Comparison of ENCODE assay signal across 18 cellular contexts in genomic region chr14:55188686-55189295, GRCh38. TPM values are rescaled to one million over a fixed set of nuclear protein-coding genes. Genes with fewer than 3 reads are reported as not detected.
DNase-seq lines count a peak whose midpoint lies in the region; ATAC-seq lines count a peak whose summit lies in the region.
"Had no signal": no experiment of that assay in that cellular context is flagged by ENCODE, and none has a peak within 500 bp of the region (broad histone marks: within the 10 kb centered on the region; RNA-seq: fewer than 3 reads in every experiment).

No MANE protein-coding gene starts in this region.

- H3K4me3 ChIP-seq in GM23248 (peak overlapping the region; percentile 83; the same call in 1 of the 2 replicates), mesenchymal stem cell (ENCODE audit: insufficient read depth in 1 of 2, low read depth in 1 of 2, low read length in 2 of 2) (no peak overlapping the region)
- H3K4me3 ChIP-seq: gastroesophageal sphincter, psoas muscle, tibial nerve had no signal

- H3K9ac ChIP-seq in GM23248 (no peak overlapping the region), mesenchymal stem cell (ENCODE audit: low read length) (no peak overlapping the region)

- no peak for ATAC-seq in activated T-helper 17 cell treated with anti-CD3 and anti-CD28 coated beads, Interleukin-2, amount 50 U/mL, for 72 hours (replicated peaks)
- no peak for ATAC-seq in HG02840 (IDR thresholded peaks at IDR 0.05; ENCODE audit: low FRiP score, unreplicated experiment)
- ATAC-seq in HG02884 (IDR thresholded peaks at IDR 0.05; ENCODE audit: unreplicated experiment): no peak
- ATAC-seq: gastroesophageal sphincter, psoas muscle had no signal

- no peaks in the 10 kb centered on the region for H3K9me2 ChIP-seq in GM23248 (ENCODE audit: insufficient read depth)

- H2AK5ac ChIP-seq in mesenchymal stem cell (ENCODE audit: low read length, severe bottlenecking): no peak overlapping the region

- H3K27ac ChIP-seq in GM23248 (no peak overlapping the region), mesenchymal stem cell (ENCODE audit: low read length, poor library complexity, severe bottlenecking) (no peak overlapping the region)
- H3K27ac ChIP-seq: gastroesophageal sphincter, psoas muscle, tibial nerve had no signal

- peaks cover 5% of the 10 kb centered on the region for H3K36me3 Mint-ChIP-seq in T-helper 1 cell treated with Interleukin-12 subunit alpha and Interleukin-12 subunit beta and Interleukin-4 antibody, amounts not matched to agents 30 μg/mL and 1 μg/mL, for 36 hours (ENCODE audit: low read depth)
- no peaks in the 10 kb centered on the region for H3K36me3 Mint-ChIP-seq in activated T-helper 17 cell treated with anti-CD3 and anti-CD28 coated beads, Interleukin-2, amount 50 U/mL, for 72 hours (ENCODE audit: low read depth)

- H3K79me2 ChIP-seq in GM23248 (ENCODE audit: insufficient read depth): peaks cover 67% of the 10 kb centered on the region

- H3K27me3 Mint-ChIP-seq in T-helper 1 cell treated with Interleukin-12 subunit alpha and Interleukin-12 subunit beta and Interleukin-4 antibody, amounts not matched to agents 30 μg/mL and 1 μg/mL, for 36 hours (ENCODE audit: low read depth): no peaks in the 10 kb centered on the region
- H3K27me3 Mint-ChIP-seq in activated T-helper 17 cell treated with anti-CD3 and anti-CD28 coated beads, Interleukin-2, amount 50 U/mL, for 72 hours: no peaks in the 10 kb centered on the region

- H3K4me2 ChIP-seq in GM23248 (ENCODE audit: unreplicated experiment): peak overlapping the region; percentile 81
- H3K4me2 ChIP-seq in mesenchymal stem cell (ENCODE audit: low read length, poor library complexity, severe bottlenecking): no peak overlapping the region

- peak overlapping the region; percentile 41 for H3K27ac Mint-ChIP-seq in T-helper 1 cell treated with Interleukin-12 subunit alpha and Interleukin-12 subunit beta and Interleukin-4 antibody, amounts not matched to agents 30 μg/mL and 1 μg/mL, for 36 hours
- peak overlapping the region; percentile 32 for H3K27ac Mint-ChIP-seq in activated T-helper 17 cell treated with anti-CD3 and anti-CD28 coated beads, Interleukin-2, amount 50 U/mL, for 72 hours

- H2BK12ac ChIP-seq in mesenchymal stem cell (ENCODE audit: low read length in 2 of 2): no peak overlapping the region

- H3K27me3 ChIP-seq in GM23248 (replicated peaks; ENCODE audit: insufficient read depth) (no peaks in the 10 kb centered on the region), mesenchymal stem cell (ENCODE audit: control insufficient read depth in 1 of 2, insufficient read depth in 1 of 2, low read length in 2 of 2) (no peaks in the 10 kb centered on the region)
- H3K27me3 ChIP-seq: gastroesophageal sphincter, tibial nerve had no signal

- peaks cover 17% of the 10 kb centered on the region for H3K4me1 ChIP-seq in GM23248 (ENCODE audit: insufficient read depth)
- H3K4me1 ChIP-seq in mesenchymal stem cell (ENCODE audit: control insufficient read depth, insufficient read depth, low read depth, low read length): peaks cover 3% of the 10 kb centered on the region
- H3K4me1 ChIP-seq: psoas muscle had no signal

- H3K79me1 ChIP-seq in mesenchymal stem cell (replicated peaks; ENCODE audit: low read length, poor library complexity, severe bottlenecking): peaks cover 19% of the 10 kb centered on the region

- no peak overlapping the region for H4K8ac ChIP-seq in mesenchymal stem cell (ENCODE audit: low read length)

- peaks cover 31% of the 10 kb centered on the region for H3K4me1 Mint-ChIP-seq in T-helper 1 cell treated with Interleukin-12 subunit alpha and Interleukin-12 subunit beta and Interleukin-4 antibody, amounts not matched to agents 30 μg/mL and 1 μg/mL, for 36 hours (ENCODE audit: low read depth)
- H3K4me1 Mint-ChIP-seq in activated T-helper 17 cell treated with anti-CD3 and anti-CD28 coated beads, Interleukin-2, amount 50 U/mL, for 72 hours: peaks cover 15% of the 10 kb centered on the region

- H2BK120ac ChIP-seq in mesenchymal stem cell (ENCODE audit: low read depth, low read length): no peak overlapping the region

- H3K36me3 ChIP-seq in GM23248 (ENCODE audit: low read depth) (no peaks in the 10 kb centered on the region), mesenchymal stem cell (ENCODE audit: control insufficient read depth in 1 of 2, insufficient read depth in 2 of 2, low read depth in 1 of 2, low read length in 2 of 2) (no peaks in the 10 kb centered on the region)
- H3K36me3 ChIP-seq: gastroesophageal sphincter, tibial nerve had no signal

- 63 to 67% methylated on average over 4 of the region's 4 CpGs for WGBS in GM23248 (ENCODE audit: low coverage in 1 of 2, low lambda C conversion rate in 2 of 2, missing lambda C conversion rate in 2 of 2), 2 experiments
- WGBS in mesenchymal stem cell: 100% methylated on average over 1 of the region's 4 CpGs

- H3K9me3 Mint-ChIP-seq in T-helper 1 cell treated with Interleukin-12 subunit alpha and Interleukin-12 subunit beta and Interleukin-4 antibody, amounts not matched to agents 30 μg/mL and 1 μg/mL, for 36 hours: no peaks in the 10 kb centered on the region
- H3K9me3 Mint-ChIP-seq in activated T-helper 17 cell treated with anti-CD3 and anti-CD28 coated beads, Interleukin-2, amount 50 U/mL, for 72 hours: no peaks in the 10 kb centered on the region

- no peak overlapping the region for H3K4ac ChIP-seq in mesenchymal stem cell (ENCODE audit: low read depth in 1 of 2, low read length in 2 of 2)

- in situ Hi-C loops in GM23248 (cut with MboI): no loop called here

- no peak overlapping the region for H3K14ac ChIP-seq in mesenchymal stem cell (ENCODE audit: low read length in 2 of 2)

- H3K18ac ChIP-seq in mesenchymal stem cell (ENCODE audit: low read depth in 1 of 2, low read length in 2 of 2): no peak overlapping the region

- H4K91ac ChIP-seq in mesenchymal stem cell (ENCODE audit: low read length): no peak overlapping the region

- DNase-seq in T-helper 1 cell: no peak
- peak; percentile 61 for DNase-seq in GM23248
- DNase-seq in mesenchymal stem cell: peak; percentile 37
- DNase-seq in SK-N-DZ (ENCODE audit: low spot score): no peak
- DNase-seq: ACHN; activated T-cell treated with anti-CD3 and anti-CD28 coated beads, Interleukin-2, amount 50 U/mL, for 1 hour; DMS 273 treated with DMSO at 0.1 percent for 48 hours; KBM-7; midbrain; NCI-H187; NCI-H526 treated with DMSO at 0.1 percent for 48 hours; psoas muscle had no signal

- H3K9me3 ChIP-seq in GM23248 (ENCODE audit: low read depth) (no peaks in the 10 kb centered on the region), mesenchymal stem cell (ENCODE audit: control insufficient read depth, low read length) (no peaks in the 10 kb centered on the region)
- H3K9me3 ChIP-seq: gastroesophageal sphincter, psoas muscle, tibial nerve had no signal

- no peaks in the 10 kb centered on the region for H4K20me1 ChIP-seq in GM23248 (ENCODE audit: insufficient read depth)

- no peak overlapping the region for H3K23ac ChIP-seq in mesenchymal stem cell (ENCODE audit: low read length in 2 of 2)

- H2BK5ac ChIP-seq in mesenchymal stem cell (ENCODE audit: low read depth, low read length, poor library complexity, severe bottlenecking): no peak overlapping the region

- H2AFZ ChIP-seq in GM23248 (0 out of 2 replicates have a peak overlapping the region, but pooled peaks have one; percentile 38), mesenchymal stem cell (ENCODE audit: low read depth, low read length) (no peak overlapping the region)

- H2BK15ac ChIP-seq in mesenchymal stem cell (ENCODE audit: low read depth, poor library complexity, severe bottlenecking): no peak overlapping the region

- peak overlapping the region; percentile 69 for H3K4me3 Mint-ChIP-seq in T-helper 1 cell treated with Interleukin-12 subunit alpha and Interleukin-12 subunit beta and Interleukin-4 antibody, amounts not matched to agents 30 μg/mL and 1 μg/mL, for 36 hours
- H3K4me3 Mint-ChIP-seq in activated T-helper 17 cell treated with anti-CD3 and anti-CD28 coated beads, Interleukin-2, amount 50 U/mL, for 72 hours: peak overlapping the region; percentile 98

- H3F3A ChIP-seq in GM23248 (ENCODE audit: insufficient read depth): peaks cover 7% of the 10 kb centered on the region; the same call in 1 of the 2 replicates

RNA-seq across cellular contexts. Expression of gene DLGAP5, which starts 2.6 kb away (rescaled TPM):
- total RNA-seq in GM23248 (2014; rRNA removed; shearing (Covaris generic)): 11.0 and 13.5 TPM in 2 replicates
- polyA plus RNA-seq in GM23248 (2016; fragmentation: Nextera tagmentation; extraction: Ambion mirVana): 15.5 and 17.8 TPM in 2 replicates
- total RNA-seq in activated T-helper 17 cell treated with anti-CD3 and anti-CD28 coated beads, Interleukin-2, amount 50 U/mL, for 72 hours: 100 to 1,000 TPM in 1 of 2 donors, 10 to 100 TPM in 1; 93.8 to 102 TPM
- 5.8 TPM for polyA plus RNA-seq in mesenchymal stem cell (2013, experiment 1 of 2)
- polyA plus RNA-seq in mesenchymal stem cell (2013, experiment 2 of 2): 5.8 TPM
- 35.1 and 45.4 TPM in 2 replicates for polyA plus RNA-seq in SK-N-DZ (2014; cell fraction: cytosol; rRNA removed)
- polyA plus RNA-seq in SK-N-DZ (2014; cell fraction: nucleus; rRNA removed): 375 and 425 TPM in 2 replicates

RNA-seq across cellular contexts. Expression of gene LGALS3, which starts 59.7 kb away (rescaled TPM):
- 297 and 363 TPM in 2 replicates for total RNA-seq in GM23248 (2014; rRNA removed; shearing (Covaris generic))
- polyA plus RNA-seq in GM23248 (2016; fragmentation: Nextera tagmentation; extraction: Ambion mirVana): 541 and 553 TPM in 2 replicates
- total RNA-seq in activated T-helper 17 cell treated with anti-CD3 and anti-CD28 coated beads, Interleukin-2, amount 50 U/mL, for 72 hours: 100 to 1,000 TPM in 1 of 2 donors, 10 to 100 TPM in 1; 63.4 to 258 TPM
- polyA plus RNA-seq in mesenchymal stem cell (2013, experiment 1 of 2): 172 TPM
- polyA plus RNA-seq in mesenchymal stem cell (2013, experiment 2 of 2): 175 TPM
- polyA plus RNA-seq in SK-N-DZ (2014; cell fraction: cytosol; rRNA removed): not detected in 2 replicates
- polyA plus RNA-seq in SK-N-DZ (2014; cell fraction: nucleus; rRNA removed): 1.3 TPM in 1 of 2 replicates, not detected in the other

Comparison
In these comparisons a context has a peak if more than half of its experiments do, and no peak if none do; other contexts are left out.
1. DNase-seq: peak in GM23248 (single experiment) and mesenchymal stem cell (single experiment); none in T-helper 1 cell (0 of 5) and SK-N-DZ (single experiment).